19 cellular contexts compared by ENCODE assay signal in the genomic region with DNA sequence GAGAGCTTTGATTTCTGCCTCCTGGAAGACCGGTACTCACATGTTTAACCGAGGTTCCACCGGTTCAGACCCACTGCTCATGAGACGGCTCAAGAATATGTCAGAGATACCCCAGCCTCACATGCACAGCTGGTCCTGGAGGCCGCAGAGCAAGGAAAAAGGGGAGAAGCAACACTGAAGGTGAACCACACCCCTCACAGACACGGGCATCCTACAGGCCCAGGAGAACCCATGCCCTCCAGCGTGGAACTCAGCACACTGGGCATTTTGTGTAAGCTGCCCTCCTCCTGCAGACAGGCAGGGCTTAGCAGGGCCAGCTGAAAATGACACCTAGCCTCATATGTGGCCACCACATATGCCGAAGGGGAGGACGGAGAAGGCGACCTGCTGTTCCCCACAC. TPM values are rescaled to one million over a fixed set of nuclear protein-coding genes. Genes with fewer than 3 reads are reported as not detected.
DNase-seq lines count a peak whose midpoint lies in the region; ATAC-seq and TF ChIP-seq lines count a peak whose summit lies in the region.
"Had no signal": no experiment of that assay in that cellular context is flagged by ENCODE, and none has a peak within 500 bp of the region (broad histone marks: within the 10 kb centered on the region; RNA-seq: fewer than 3 reads in every experiment).

No MANE protein-coding gene starts in this region.

- H3K79me1 ChIP-seq in IMR-90 (ENCODE audit: low read depth in 1 of 2, low read length in 2 of 2): 0 out of 4 replicates have a peak, but pooled peaks cover 0 to 2% of the 10 kb centered on the region in 2 experiments

- H3K56ac ChIP-seq in IMR-90 (ENCODE audit: extremely low read depth, insufficient read depth, low read length): no peak overlapping the region

- ATAC-seq in IMR-90 (ENCODE audit: low read depth): peak; percentile 20; the same call in 1 of the 2 replicates
- no peak for ATAC-seq in central memory CD8-positive, alpha-beta T cell (replicated peaks; ENCODE audit: extremely low read depth, poor library complexity, severe bottlenecking)
- ATAC-seq in foreskin keratinocyte: no peak
- ATAC-seq in GM21786 (IDR thresholded peaks at IDR 0.05; ENCODE audit: unreplicated experiment): no peak
- no peak for ATAC-seq in HG03354 (IDR thresholded peaks at IDR 0.05; ENCODE audit: poor library complexity, severe bottlenecking, unreplicated experiment)

- no peak overlapping the region for H4K8ac ChIP-seq in IMR-90 (ENCODE audit: low read depth in 2 of 2, low read length in 2 of 2)

- peak overlapping the region; percentile 50 for H3K4me3 Mint-ChIP-seq in T-helper 2 cell treated with Interferon-gamma antibody and Interleukin-4, amounts not matched to agents 5 μg/mL and 100 μg/mL, for 36 hours
- H3K4me3 Mint-ChIP-seq in central memory CD8-positive, alpha-beta T cell: peak overlapping the region; percentile 31
- H3K4me3 Mint-ChIP-seq: nephron had no signal

- H2AFZ ChIP-seq in IMR-90 (replicated peaks; ENCODE audit: low read length, poor library complexity): peak overlapping the region; percentile 43
- H2AFZ ChIP-seq: hepatocyte had no signal

- H2BK120ac ChIP-seq in IMR-90 (ENCODE audit: low read depth, low read length): peak overlapping the region; percentile 5; the same call in 1 of the 2 replicates

- H3K9me3 Mint-ChIP-seq in T-helper 2 cell treated with Interferon-gamma antibody and Interleukin-4, amounts not matched to agents 5 μg/mL and 100 μg/mL, for 36 hours: no peaks in the 10 kb centered on the region
- H3K9me3 Mint-ChIP-seq in central memory CD8-positive, alpha-beta T cell: no peaks in the 10 kb centered on the region
- H3K9me3 Mint-ChIP-seq: nephron had no signal

- no peak overlapping the region for H3K4me2 ChIP-seq in IMR-90 (ENCODE audit: low read depth, low read length)
- H3K4me2 ChIP-seq: hepatocyte had no signal

- no peak overlapping the region for H4K5ac ChIP-seq in IMR-90 (ENCODE audit: low read depth, low read length)

- WGBS in IMR-90 (ENCODE audit: extremely low coverage in 2 of 2, insufficient read length in 1 of 2), 2 experiments: 80% methylated on average over 2 of the region's 10 CpGs; no CpG with 5 or more reads in 1 of the 2 experiments

- peaks cover 2% of the 10 kb centered on the region; the same call in 1 of the 2 replicates for H3K36me3 ChIP-seq in IMR-90 (ENCODE audit: control insufficient read depth, insufficient read depth, low read length)
- H3K36me3 ChIP-seq in neutrophil: peaks cover 35% of the 10 kb centered on the region
- H3K36me3 ChIP-seq: prostate gland, SJCRH30, thyroid gland had no signal

- no peak overlapping the region for H3K9ac ChIP-seq in IMR-90 (ENCODE audit: low read depth, low read length)

- CTCF ChIA-PET in IMR-90 (lab: Yijun Ruan, JAX): no interaction called here

- BruUV-seq in IMR-90 (replicated peaks; lab: Mats Ljungman, UMichigan): no TSS peak

- H2BK15ac ChIP-seq in IMR-90 (ENCODE audit: low read depth, low read length): no peak overlapping the region

- peaks cover 68% of the 10 kb centered on the region for H3K36me3 Mint-ChIP-seq in T-helper 2 cell treated with Interferon-gamma antibody and Interleukin-4, amounts not matched to agents 5 μg/mL and 100 μg/mL, for 36 hours (ENCODE audit: low read depth)
- H3K36me3 Mint-ChIP-seq in central memory CD8-positive, alpha-beta T cell (ENCODE audit: insufficient read depth): peaks cover 21% of the 10 kb centered on the region

- no peak overlapping the region for H2BK20ac ChIP-seq in IMR-90 (ENCODE audit: low read depth, low read length)

- H4K20me1 ChIP-seq in IMR-90 (ENCODE audit: insufficient read depth, low read length): no peaks in the 10 kb centered on the region

- no peak for TF ChIP-seq CTCF in IMR-90 (conservative IDR thresholded peaks at IDR 0.05; ENCODE audit: low read depth, low read length)
- TF ChIP-seq CTCF in neutrophil (IDR thresholded peaks at IDR 0.05): no peak
- no peak for TF ChIP-seq CTCF in foreskin keratinocyte (conservative IDR thresholded peaks at IDR 0.05)

- H3K4ac ChIP-seq in IMR-90 (ENCODE audit: low read depth, low read length): no peak overlapping the region

- no peak overlapping the region for H2BK5ac ChIP-seq in IMR-90 (ENCODE audit: low read depth, low read length, poor library complexity, severe bottlenecking)

- H3K4me1 Mint-ChIP-seq in T-helper 2 cell treated with Interferon-gamma antibody and Interleukin-4, amounts not matched to agents 5 μg/mL and 100 μg/mL, for 36 hours (ENCODE audit: low read depth): peaks cover 91% of the 10 kb centered on the region
- H3K4me1 Mint-ChIP-seq in central memory CD8-positive, alpha-beta T cell: peaks cover 82% of the 10 kb centered on the region

- H3K4me3 ChIP-seq in IMR-90 (ENCODE audit: insufficient read depth, low read depth, low read length) (no peak overlapping the region), neutrophil (ENCODE audit: low read depth in 1 of 2, low read length in 1 of 2) (no peak overlapping the region)
- H3K4me3 ChIP-seq: hepatocyte, prostate gland, SJCRH30, thyroid gland had no signal

- TF ChIP-seq RAD21 in IMR-90 (IDR thresholded peaks at IDR 0.05; ENCODE audit: low read length): no peak

- dilution Hi-C loops in IMR-90 (cut with HindIII; ENCODE audit: low sequenced_read_pairs, unreplicated experiment): no loop called here

- TF ChIP-seq POLR2A in IMR-90 (IDR thresholded peaks at IDR 0.05; ENCODE audit: low read depth, low read length): no peak

- H3K9me3 ChIP-seq in IMR-90 (ENCODE audit: control insufficient read depth, insufficient read depth, low read length) (no peaks in the 10 kb centered on the region), neutrophil (no peaks in the 10 kb centered on the region)
- H3K9me3 ChIP-seq: prostate gland, SJCRH30, thyroid gland had no signal

- peak overlapping the region; percentile 24; the same call in 1 of the 2 replicates for H2AK5ac ChIP-seq in IMR-90 (ENCODE audit: low read depth, low read length)

- H3K4me1 ChIP-seq in IMR-90 (ENCODE audit: control insufficient read depth, insufficient read depth, low read length): peaks cover 6% of the 10 kb centered on the region; the same call in 1 of the 2 replicates
- H3K4me1 ChIP-seq in neutrophil (ENCODE audit: control insufficient read depth in 1 of 2, insufficient read depth in 1 of 2, low read depth in 1 of 2, low read length in 1 of 2): peaks cover 48 to 85% of the 10 kb centered on the region in 2 experiments
- H3K4me1 ChIP-seq in foreskin keratinocyte: no peaks in the 10 kb centered on the region
- H3K4me1 ChIP-seq: prostate gland, SJCRH30 had no signal

- no peak overlapping the region for H3K23ac ChIP-seq in IMR-90 (ENCODE audit: low read depth, low read length)

- intact Hi-C loops in IMR-90 (cut with micrococcal nuclease): no loop called here

- H3K14ac ChIP-seq in IMR-90 (replicated peaks; ENCODE audit: low read depth, low read length): no peak overlapping the region

- no peaks in the 10 kb centered on the region for H3K27me3 Mint-ChIP-seq in T-helper 2 cell treated with Interferon-gamma antibody and Interleukin-4, amounts not matched to agents 5 μg/mL and 100 μg/mL, for 36 hours (ENCODE audit: low read depth)
- H3K27me3 Mint-ChIP-seq in central memory CD8-positive, alpha-beta T cell: no peaks in the 10 kb centered on the region

- H3K27ac ChIP-seq in IMR-90 (ENCODE audit: insufficient read depth, low read length) (no peak overlapping the region), neutrophil (peak overlapping the region; percentile 4), foreskin keratinocyte (no peak overlapping the region)
- H3K27ac ChIP-seq: hepatocyte, prostate gland, SJCRH30, thyroid gland had no signal

- 0 out of 2 replicates have a peak, but pooled peaks cover 3% of the 10 kb centered on the region for H3K9me1 ChIP-seq in IMR-90 (ENCODE audit: insufficient read depth, low read length)

- in situ Hi-C loops in IMR-90 (cut with MboI; ENCODE audit: low sequenced_read_pairs): no loop called here

- peak overlapping the region; percentile 79 for H3K27ac Mint-ChIP-seq in T-helper 2 cell treated with Interferon-gamma antibody and Interleukin-4, amounts not matched to agents 5 μg/mL and 100 μg/mL, for 36 hours
- peak overlapping the region; percentile 75 for H3K27ac Mint-ChIP-seq in central memory CD8-positive, alpha-beta T cell (ENCODE audit: low read depth)
- H3K27ac Mint-ChIP-seq: nephron had no signal

- H4K91ac ChIP-seq in IMR-90 (ENCODE audit: insufficient read depth, low read depth, low read length): no peak overlapping the region

- POLR2A ChIA-PET in IMR-90 (lab: Charles Lee; ENCODE audit: unreplicated experiment): no interaction called here

- H3K27me3 ChIP-seq in IMR-90 (ENCODE audit: control insufficient read depth, insufficient read depth, low read length) (no peaks in the 10 kb centered on the region), neutrophil (no peaks in the 10 kb centered on the region), foreskin keratinocyte (no peaks in the 10 kb centered on the region)
- H3K27me3 ChIP-seq: hepatocyte, thyroid gland had no signal

- no peak overlapping the region for H3K18ac ChIP-seq in IMR-90 (ENCODE audit: low read depth, low read length)

- no peak overlapping the region for H2AK9ac ChIP-seq in IMR-90 (replicated peaks; ENCODE audit: low read depth, low read length, poor library complexity)

- DNase-seq in T-helper 2 cell treated with Interferon-gamma antibody and Interleukin-4, amounts not matched to agents 5 μg/mL and 100 μg/mL, for 36 hours (ENCODE audit: low spot score): no peak
- no peak for DNase-seq in T-helper 2 cell
- DNase-seq in IMR-90: no peak
- DNase-seq in central memory CD8-positive, alpha-beta T cell (ENCODE audit: low spot score in 2 of 2): no peak
- no peak for DNase-seq in foreskin keratinocyte
- DNase-seq: 8988T, activated T-cell treated with anti-CD3 and anti-CD28 coated beads for 4 hours, C1 segment of cervical spinal cord, kidney, NCI-H1436 treated with DMSO at 0.1 percent for 48 hours, PC-3, SJCRH30, thyroid gland had no signal

TF ChIP-seq in IMR-90, 13 proteins besides CTCF, POLR2A, EP300 and RAD21:
- TF ChIP-seq MXI1 (IDR thresholded peaks at IDR 0.05; ENCODE audit: borderline replicate concordance, low read depth, low read length) (no peak), SMC3 (IDR thresholded peaks at IDR 0.05; ENCODE audit: low read depth, low read length) (no peak), USF2 (IDR thresholded peaks at IDR 0.05; ENCODE audit: low read depth, low read length) (no peak), MAZ (IDR thresholded peaks at IDR 0.05; ENCODE audit: borderline replicate concordance, low read depth, low read length) (no peak)

RNA-seq across cellular contexts. Expression of gene SEMA4D, which starts 37.4 kb away (rescaled TPM):
- total RNA-seq in IMR-90 (2012; rRNA removed) (0.56 and 0.90 TPM in 2 replicates), foreskin keratinocyte (1.9 TPM in 2 replicates)
- polyA plus RNA-seq in IMR-90 (2012; rRNA removed) (1.1 and 1.5 TPM in 2 replicates), foreskin keratinocyte (0.68 and 0.69 TPM in 2 replicates)
- 0.82 and 1.2 TPM in 2 replicates for polyA plus RNA-seq in IMR-90 (2012; cell fraction: cytosol; rRNA removed)
- 6.2 and 6.8 TPM in 2 replicates for polyA plus RNA-seq in IMR-90 (2012; cell fraction: nucleus; rRNA removed; ENCODE audit: low replicate concordance)
- total RNA-seq: SJCRH30 had no signal
